Comparison of ENCODE assay signal across 24 cellular contexts in genomic region chr12:113285679-113286645, GRCh38. TPM values are rescaled to one million over a fixed set of nuclear protein-coding genes. Genes with fewer than 3 reads are reported as not detected.
DNase-seq lines count a peak whose midpoint lies in the region; ATAC-seq lines count a peak whose summit lies in the region.
"Had no signal": no experiment of that assay in that cellular context is flagged by ENCODE, and none has a peak within 500 bp of the region (broad histone marks: within the 10 kb centered on the region; RNA-seq: fewer than 3 reads in every experiment).

No MANE protein-coding gene starts in this region.

- H3K27ac Mint-ChIP-seq in activated naive CD8-positive, alpha-beta T cell treated with anti-CD3 and anti-CD28 coated beads, Interleukin-2, amount 10 ng/mL, durations not matched to agents 7 days and 5 days = peak overlapping the region; percentile 44
- no peak overlapping the region for H3K27ac Mint-ChIP-seq in activated naive CD8-positive, alpha-beta T cell treated with anti-CD3 and anti-CD28 coated beads for 36 hours
- H3K27ac Mint-ChIP-seq in activated T-helper 17 cell treated with anti-CD3 and anti-CD28 coated beads, Interleukin-2, amount 50 U/mL, for 72 hours = peak overlapping the region; percentile 59
- peak overlapping the region; percentile 33 for H3K27ac Mint-ChIP-seq in stimulated activated effector memory CD8-positive, alpha-beta T cell treated with anti-CD3 and anti-CD28 coated beads, Interleukin-12 subunit alpha, Interleukin-12 subunit beta, amount 100 ng/mL, for 72 hours
- H3K27ac Mint-ChIP-seq: activated CD4-positive, alpha-beta T cell treated with anti-CD3 and anti-CD28 coated beads, Interleukin-2, amount 10 ng/mL, durations not matched to agents 24 days and 14 days; activated naive CD8-positive, alpha-beta T cell treated with anti-CD3 and anti-CD28 coated beads, Interleukin-2, amount 50 U/mL, for 24 hours; brain; T-helper 1 cell treated with Interleukin-12 subunit alpha and Interleukin-12 subunit beta and Interleukin-4 antibody, amounts not matched to agents 30 μg/mL and 1 μg/mL, for 36 hours had no signal

- no peak for DNase-seq in activated naive CD8-positive, alpha-beta T cell treated with anti-CD3 and anti-CD28 coated beads, Interleukin-2, amount 10 ng/mL, durations not matched to agents 7 days and 5 days
- no peak for DNase-seq in activated naive CD8-positive, alpha-beta T cell treated with anti-CD3 and anti-CD28 coated beads for 36 hours
- DNase-seq in left kidney (ENCODE audit: low read depth, low spot score) (peak; percentile 67), DMS 273 treated with DMSO at 0.1 percent for 48 hours (lab: John Stamatoyannopoulos, UW) (no peak), SJCRH30 (no peak)
- no peak for DNase-seq in stimulated activated effector memory CD8-positive, alpha-beta T cell treated with anti-CD3 and anti-CD28 coated beads, Interleukin-12 subunit alpha, Interleukin-12 subunit beta, amount 100 ng/mL, for 72 hours (ENCODE audit: low spot score in 2 of 2)
- DNase-seq: ACHN; activated CD4-positive, alpha-beta T cell treated with anti-CD3 and anti-CD28 coated beads, Interleukin-2, amount 10 ng/mL, durations not matched to agents 24 days and 14 days; activated naive CD8-positive, alpha-beta T cell treated with anti-CD3 and anti-CD28 coated beads, Interleukin-2, amount 50 U/mL, for 24 hours; effector CD8-positive, alpha-beta T cell; foreskin fibroblast; hypothalamus; NCI-H1694; NCI-H524 treated with DMSO at 0.1 percent for 48 hours; stimulated activated CD4-positive, alpha-beta T cell treated with anti-CD3 and anti-CD28 coated beads, Interleukin-2, amount 100 ng/mL, for 24 hours had no signal

- H3K9me3 Mint-ChIP-seq in activated naive CD8-positive, alpha-beta T cell treated with anti-CD3 and anti-CD28 coated beads, Interleukin-2, amount 10 ng/mL, durations not matched to agents 7 days and 5 days = no peaks in the 10 kb centered on the region
- no peaks in the 10 kb centered on the region for H3K9me3 Mint-ChIP-seq in activated naive CD8-positive, alpha-beta T cell treated with anti-CD3 and anti-CD28 coated beads for 36 hours
- no peaks in the 10 kb centered on the region for H3K9me3 Mint-ChIP-seq in activated T-helper 17 cell treated with anti-CD3 and anti-CD28 coated beads, Interleukin-2, amount 50 U/mL, for 72 hours
- H3K9me3 Mint-ChIP-seq in stimulated activated effector memory CD8-positive, alpha-beta T cell treated with anti-CD3 and anti-CD28 coated beads, Interleukin-12 subunit alpha, Interleukin-12 subunit beta, amount 100 ng/mL, for 72 hours = no peaks in the 10 kb centered on the region
- H3K9me3 Mint-ChIP-seq: activated CD4-positive, alpha-beta T cell treated with anti-CD3 and anti-CD28 coated beads, Interleukin-2, amount 10 ng/mL, durations not matched to agents 24 days and 14 days; activated naive CD8-positive, alpha-beta T cell treated with anti-CD3 and anti-CD28 coated beads, Interleukin-2, amount 50 U/mL, for 24 hours; brain; T-helper 1 cell treated with Interleukin-12 subunit alpha and Interleukin-12 subunit beta and Interleukin-4 antibody, amounts not matched to agents 30 μg/mL and 1 μg/mL, for 36 hours had no signal

- no peaks in the 10 kb centered on the region for H3K4me1 Mint-ChIP-seq in activated naive CD8-positive, alpha-beta T cell treated with anti-CD3 and anti-CD28 coated beads, Interleukin-2, amount 10 ng/mL, durations not matched to agents 7 days and 5 days
- H3K4me1 Mint-ChIP-seq in activated naive CD8-positive, alpha-beta T cell treated with anti-CD3 and anti-CD28 coated beads for 36 hours = no peaks in the 10 kb centered on the region
- H3K4me1 Mint-ChIP-seq in activated T-helper 17 cell treated with anti-CD3 and anti-CD28 coated beads, Interleukin-2, amount 50 U/mL, for 72 hours = no peaks in the 10 kb centered on the region
- no peaks in the 10 kb centered on the region for H3K4me1 Mint-ChIP-seq in stimulated activated effector memory CD8-positive, alpha-beta T cell treated with anti-CD3 and anti-CD28 coated beads, Interleukin-12 subunit alpha, Interleukin-12 subunit beta, amount 100 ng/mL, for 72 hours
- H3K4me1 Mint-ChIP-seq: activated CD4-positive, alpha-beta T cell treated with anti-CD3 and anti-CD28 coated beads, Interleukin-2, amount 10 ng/mL, durations not matched to agents 24 days and 14 days; activated naive CD8-positive, alpha-beta T cell treated with anti-CD3 and anti-CD28 coated beads, Interleukin-2, amount 50 U/mL, for 24 hours; brain had no signal

- H3K4me1 ChIP-seq in SJCRH30 = no peaks in the 10 kb centered on the region
- H3K4me1 ChIP-seq: suprapubic skin had no signal

- no peaks in the 10 kb centered on the region for H3K27me3 Mint-ChIP-seq in activated naive CD8-positive, alpha-beta T cell treated with anti-CD3 and anti-CD28 coated beads, Interleukin-2, amount 10 ng/mL, durations not matched to agents 7 days and 5 days
- H3K27me3 Mint-ChIP-seq in activated naive CD8-positive, alpha-beta T cell treated with anti-CD3 and anti-CD28 coated beads for 36 hours = no peaks in the 10 kb centered on the region
- H3K27me3 Mint-ChIP-seq in activated T-helper 17 cell treated with anti-CD3 and anti-CD28 coated beads, Interleukin-2, amount 50 U/mL, for 72 hours = no peaks in the 10 kb centered on the region
- H3K27me3 Mint-ChIP-seq: activated CD4-positive, alpha-beta T cell treated with anti-CD3 and anti-CD28 coated beads, Interleukin-2, amount 10 ng/mL, durations not matched to agents 24 days and 14 days; activated naive CD8-positive, alpha-beta T cell treated with anti-CD3 and anti-CD28 coated beads, Interleukin-2, amount 50 U/mL, for 24 hours; brain had no signal

- no peaks in the 10 kb centered on the region for H3K9me3 ChIP-seq in SJCRH30 (replicated peaks)
- H3K9me3 ChIP-seq: suprapubic skin had no signal

- no peaks in the 10 kb centered on the region for H3K27me3 ChIP-seq in SJCRH30
- H3K27me3 ChIP-seq: suprapubic skin had no signal

- peaks cover 8% of the 10 kb centered on the region for H3K36me3 Mint-ChIP-seq in activated naive CD8-positive, alpha-beta T cell treated with anti-CD3 and anti-CD28 coated beads, Interleukin-2, amount 10 ng/mL, durations not matched to agents 7 days and 5 days
- peaks cover 5% of the 10 kb centered on the region for H3K36me3 Mint-ChIP-seq in activated naive CD8-positive, alpha-beta T cell treated with anti-CD3 and anti-CD28 coated beads for 36 hours
- peaks cover 40% of the 10 kb centered on the region for H3K36me3 Mint-ChIP-seq in activated T-helper 17 cell treated with anti-CD3 and anti-CD28 coated beads, Interleukin-2, amount 50 U/mL, for 72 hours (ENCODE audit: low read depth)
- H3K36me3 Mint-ChIP-seq in stimulated activated effector memory CD8-positive, alpha-beta T cell treated with anti-CD3 and anti-CD28 coated beads, Interleukin-12 subunit alpha, Interleukin-12 subunit beta, amount 100 ng/mL, for 72 hours = peaks cover 21% of the 10 kb centered on the region

- H3K4me3 Mint-ChIP-seq in activated naive CD8-positive, alpha-beta T cell treated with anti-CD3 and anti-CD28 coated beads, Interleukin-2, amount 10 ng/mL, durations not matched to agents 7 days and 5 days = no peak overlapping the region
- no peak overlapping the region for H3K4me3 Mint-ChIP-seq in activated naive CD8-positive, alpha-beta T cell treated with anti-CD3 and anti-CD28 coated beads for 36 hours
- H3K4me3 Mint-ChIP-seq in activated T-helper 17 cell treated with anti-CD3 and anti-CD28 coated beads, Interleukin-2, amount 50 U/mL, for 72 hours = no peak overlapping the region
- H3K4me3 Mint-ChIP-seq in stimulated activated effector memory CD8-positive, alpha-beta T cell treated with anti-CD3 and anti-CD28 coated beads, Interleukin-12 subunit alpha, Interleukin-12 subunit beta, amount 100 ng/mL, for 72 hours = no peak overlapping the region
- H3K4me3 Mint-ChIP-seq: activated CD4-positive, alpha-beta T cell treated with anti-CD3 and anti-CD28 coated beads, Interleukin-2, amount 10 ng/mL, durations not matched to agents 24 days and 14 days; activated naive CD8-positive, alpha-beta T cell treated with anti-CD3 and anti-CD28 coated beads, Interleukin-2, amount 50 U/mL, for 24 hours; brain; T-helper 1 cell treated with Interleukin-12 subunit alpha and Interleukin-12 subunit beta and Interleukin-4 antibody, amounts not matched to agents 30 μg/mL and 1 μg/mL, for 36 hours had no signal

- no peak overlapping the region for H3K4me3 ChIP-seq in SJCRH30
- H3K4me3 ChIP-seq: SK-N-MC, smooth muscle cell, suprapubic skin had no signal

- H3K36me3 ChIP-seq in SJCRH30 = no peaks in the 10 kb centered on the region

- H3K27ac ChIP-seq in SJCRH30 = no peak overlapping the region
- H3K27ac ChIP-seq: C4-2B, SK-N-MC, suprapubic skin had no signal

- ATAC-seq in activated naive CD8-positive, alpha-beta T cell treated with anti-CD3 and anti-CD28 coated beads, Interleukin-2, amount 10 ng/mL, durations not matched to agents 7 days and 5 days (ENCODE audit: low read depth) = no peak
- ATAC-seq in activated T-helper 17 cell treated with anti-CD3 and anti-CD28 coated beads, Interleukin-2, amount 50 U/mL, for 72 hours (replicated peaks) = no peak
- ATAC-seq in stimulated activated effector memory CD8-positive, alpha-beta T cell treated with anti-CD3 and anti-CD28 coated beads, Interleukin-12 subunit alpha, Interleukin-12 subunit beta, amount 100 ng/mL, for 72 hours = no peak
- ATAC-seq in HG02885 (IDR thresholded peaks at IDR 0.05; ENCODE audit: poor library complexity, unreplicated experiment) = no peak
- ATAC-seq: activated naive CD8-positive, alpha-beta T cell treated with anti-CD3 and anti-CD28 coated beads, Interleukin-2, amount 50 U/mL, for 24 hours; HCT116 had no signal

- POLR2A ChIA-PET in activated naive CD8-positive, alpha-beta T cell treated with anti-CD3 and anti-CD28 coated beads, Interleukin-2, amount 10 ng/mL, durations not matched to agents 7 days and 5 days (lab: Charles Lee) = no interaction called here

RNA-seq across cellular contexts. Expression of gene SLC8B1, which starts 48.9 kb away (rescaled TPM):
- 10 to 100 TPM; 42.1 to 42.4 TPM for total RNA-seq in activated naive CD8-positive, alpha-beta T cell treated with anti-CD3 and anti-CD28 coated beads, Interleukin-2, amount 10 ng/mL, durations not matched to agents 7 days and 5 days
- total RNA-seq in activated naive CD8-positive, alpha-beta T cell treated with anti-CD3 and anti-CD28 coated beads for 36 hours = 10 to 100 TPM; 13.5 to 15.1 TPM
- total RNA-seq in activated T-helper 17 cell treated with anti-CD3 and anti-CD28 coated beads, Interleukin-2, amount 50 U/mL, for 72 hours = 10 to 100 TPM; 23.2 to 28.4 TPM
- total RNA-seq in SJCRH30 (2014; rRNA removed; shearing (Covaris generic)) = 8.1 and 9.6 TPM in 2 replicates
